Comparison of ENCODE assay signal across 13 cellular contexts in the genomic region with DNA sequence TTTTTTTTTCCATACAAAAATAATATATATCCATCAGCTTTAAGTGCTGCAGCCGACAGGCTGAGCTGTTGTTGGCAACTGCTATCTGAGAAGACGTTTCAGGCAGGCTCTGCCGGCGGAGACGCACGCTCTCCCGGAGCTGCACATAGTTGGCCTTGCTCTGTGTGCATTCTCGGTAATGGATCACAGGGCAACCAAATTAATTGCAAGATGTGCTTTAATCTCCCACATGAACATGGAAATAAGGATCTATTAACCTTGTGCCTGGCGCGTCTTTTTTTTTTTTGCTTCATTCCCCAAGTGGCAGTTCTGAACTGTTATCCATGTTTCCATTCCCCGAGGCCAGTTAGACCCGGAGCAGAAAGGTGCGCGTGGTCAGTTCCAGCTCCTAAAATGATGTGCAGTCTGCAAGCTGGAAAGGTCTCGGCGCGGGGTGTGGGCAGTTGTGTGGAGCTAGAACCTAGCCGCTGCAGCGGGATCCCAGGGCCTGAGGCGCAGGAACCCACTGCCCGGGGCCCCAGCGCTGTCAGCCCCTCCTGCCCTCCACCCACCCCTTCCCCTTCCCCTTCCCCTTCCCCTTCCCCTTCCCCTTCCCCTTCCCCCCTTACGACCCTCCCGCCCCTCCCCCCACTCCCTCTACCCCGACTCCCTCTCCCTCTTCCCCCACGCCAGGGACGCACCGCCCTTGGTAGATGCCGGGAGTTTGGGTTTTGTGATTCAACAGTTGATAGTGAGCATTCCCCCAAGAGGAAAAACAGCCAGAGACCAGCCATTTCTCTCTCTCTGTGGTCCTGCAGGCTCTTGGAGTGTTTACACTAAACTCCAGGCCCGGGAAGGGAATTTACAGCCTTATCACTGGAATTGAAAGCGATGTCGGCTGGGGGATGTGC.
DNase-seq lines count a peak whose midpoint lies in the region; ATAC-seq, FAIRE-seq and TF ChIP-seq lines count a peak whose summit lies in the region.
"Had no signal": no experiment of that assay in that cellular context is flagged by ENCODE, and none has a peak within 500 bp of the region (broad histone marks: within the 10 kb centered on the region; RNA-seq: fewer than 3 reads in every experiment).

No MANE protein-coding gene starts in this region.

- DNase-seq in A549 (ENCODE audit: low read depth in 1 of 2, low spot score in 1 of 2) (no peak), M059J (ENCODE audit: low read depth) (peak; percentile 15), fibroblast of mammary gland (ENCODE audit: low read depth) (peak; percentile 25), GM13977 (ENCODE audit: low spot score) (no peak), RWPE1 (ENCODE audit: low spot score) (no peak)
- DNase-seq: activated T-cell treated with anti-CD3 and anti-CD28 coated beads, Interleukin-2, amount 50 U/mL, for 24 hours; C1 segment of cervical spinal cord had no signal

- peak overlapping the region; percentile 68 for H3K4me2 ChIP-seq in A549

- H3K27ac ChIP-seq in A549 (no peak overlapping the region), muscle layer of colon (ENCODE audit: low read depth, low read length) (peak overlapping the region; percentile 29), RWPE1 (no peak overlapping the region)
- H3K27ac ChIP-seq: pancreas, SK-N-MC had no signal

- no peak overlapping the region for H3K9ac ChIP-seq in muscle layer of colon (ENCODE audit: low read length)

- peak; percentile 47 to 67; a peak in 4 of 6 replicates for ATAC-seq in A549
- no peak for ATAC-seq in HG03354 (IDR thresholded peaks at IDR 0.05; ENCODE audit: poor library complexity, severe bottlenecking, unreplicated experiment)
- ATAC-seq in activated CD4-positive, CD25-positive, alpha-beta regulatory T cell treated with anti-CD3 and anti-CD28 coated beads, Interleukin-2, amount 50 U/mL, for 24 hours: no peak
- ATAC-seq: stimulated activated effector memory CD8-positive, alpha-beta T cell treated with anti-CD3 and anti-CD28 coated beads, Interleukin-12 subunit alpha, Interleukin-12 subunit beta, amount 100 ng/mL, for 72 hours had no signal

- H3K4me3 ChIP-seq in A549: peak overlapping the region; percentile 26; the same call in 1 of the 3 replicates
- H3K4me3 ChIP-seq in fibroblast of mammary gland (ENCODE audit: control insufficient read depth, low read depth, low read length): peak overlapping the region; percentile 26
- peak overlapping the region in 1 of 2 donors; percentile 67 for H3K4me3 ChIP-seq in muscle layer of colon (ENCODE audit: low read depth in 1 of 2, low read length in 2 of 2)
- H3K4me3 ChIP-seq: pancreas, SK-N-MC had no signal

- H3K27me3 ChIP-seq in muscle layer of colon (ENCODE audit: control insufficient read depth in 1 of 2, insufficient read depth in 2 of 2, low read length in 2 of 2): no peaks in the 10 kb centered on the region

- TF ChIP-seq EP300 in A549 (IDR thresholded peaks at IDR 0.05): no peak

- no peak for TF ChIP-seq CTCF in A549 (IDR thresholded peaks at IDR 0.05)
- no peak for TF ChIP-seq CTCF in fibroblast of mammary gland (conservative IDR thresholded peaks at IDR 0.05; ENCODE audit: control insufficient read depth, insufficient read depth, low read depth, low read length)
- no peak for TF ChIP-seq CTCF in GM13977 (IDR thresholded peaks at IDR 0.05; ENCODE audit: extremely low read depth, insufficient read depth, missing control alignments)
- TF ChIP-seq CTCF in RWPE1 (conservative IDR thresholded peaks at IDR 0.05; ENCODE audit: low read depth): no peak

- TF ChIP-seq POLR2A in A549 (IDR thresholded peaks at IDR 0.05; ENCODE audit: low read length): no peak

- 29% methylated on average over 29 of the region's 32 CpGs for WGBS in A549 (ENCODE audit: missing lambda C conversion rate)

- H3K9me3 ChIP-seq in A549 (no peaks in the 10 kb centered on the region), muscle layer of colon (ENCODE audit: low read length) (no peaks in the 10 kb centered on the region)
- H3K9me3 ChIP-seq: pancreas had no signal

- no peaks in the 10 kb centered on the region for H3K36me3 ChIP-seq in muscle layer of colon (ENCODE audit: insufficient read depth, low read length)
- H3K36me3 ChIP-seq: pancreas had no signal

- CTCF ChIA-PET in A549 (lab: Yijun Ruan, JAX) (no interaction called here), RWPE1 (lab: Yijun Ruan, JAX) (no interaction called here)

- in situ Hi-C loops in GM13977 (cut with MboI; ENCODE audit: low pct_unique_long_range_greater_than_20kb, low sequenced_read_pairs, unreplicated experiment): no loop called here

- FAIRE-seq in A549 (lab: Jason Lieb, UNC): no peak

- POLR2A ChIA-PET in A549 (lab: Yijun Ruan, JAX) (no interaction called here), RWPE1 (lab: Yijun Ruan, JAX; ENCODE audit: low non-redundant PET) (no interaction called here)

- H3K4me1 ChIP-seq in A549 (no peaks in the 10 kb centered on the region), muscle layer of colon (ENCODE audit: insufficient read depth, low read length) (peaks cover 21% of the 10 kb centered on the region)
- H3K4me1 ChIP-seq: pancreas had no signal

- no peak for TF ChIP-seq RAD21 in A549 (conservative IDR thresholded peaks at IDR 0.05 in 1 of 2, IDR thresholded peaks at IDR 0.05 in 1 of 2)

TF ChIP-seq in A549, 52 proteins besides CTCF, POLR2A, EP300 and RAD21:
- TF ChIP-seq RFX5 (IDR thresholded peaks at IDR 0.05) (no peak), NPAS2 (CRISPR knock-in tag; IDR thresholded peaks at IDR 0.05; ENCODE audit: borderline replicate concordance) (no peak), SREBF2 (IDR thresholded peaks at IDR 0.05) (no peak), HOXB13 (CRISPR knock-in tag; IDR thresholded peaks at IDR 0.05; ENCODE audit: low read depth) (no peak), ZSCAN20 (CRISPR knock-in tag; IDR thresholded peaks at IDR 0.05) (no peak), PHF8 (IDR thresholded peaks at IDR 0.05; ENCODE audit: borderline replicate concordance, low read depth) (no peak), TP53 (CRISPR knock-in tag; IDR thresholded peaks at IDR 0.05) (no peak), MYC (IDR thresholded peaks at IDR 0.05; ENCODE audit: borderline replicate concordance, low read length) (no peak), GATA3 (IDR thresholded peaks at IDR 0.05; ENCODE audit: borderline replicate concordance) (no peak), BHLHE40 (IDR thresholded peaks at IDR 0.05; ENCODE audit: low read depth, low read length) (no peak), CBX8 (IDR thresholded peaks at IDR 0.05) (no peak)
- TF ChIP-seq, protein P1, sequence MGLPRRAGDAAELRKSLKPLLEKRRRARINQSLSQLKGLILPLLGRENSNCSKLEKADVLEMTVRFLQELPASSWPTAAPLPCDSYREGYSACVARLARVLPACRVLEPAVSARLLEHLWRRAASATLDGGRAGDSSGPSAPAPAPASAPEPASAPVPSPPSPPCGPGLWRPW (IDR thresholded peaks at IDR 0.05): no peak

Comparison
In these comparisons a context has a peak if more than half of its experiments do, and no peak if none do; other contexts are left out.
1. ATAC-seq: peak in A549 (2 of 2); none in HG03354 (single experiment) and activated CD4-positive, CD25-positive, alpha-beta regulatory T cell treated with anti-CD3 and anti-CD28 coated beads, Interleukin-2, amount 50 U/mL, for 24 hours (0 of 2).
2. DNase-seq: peak in M059J (single experiment) and fibroblast of mammary gland (single experiment); none in A549 (0 of 2), GM13977 (single experiment) and RWPE1 (single experiment).